8 cellular contexts compared by ENCODE assay signal in the genomic region with DNA sequence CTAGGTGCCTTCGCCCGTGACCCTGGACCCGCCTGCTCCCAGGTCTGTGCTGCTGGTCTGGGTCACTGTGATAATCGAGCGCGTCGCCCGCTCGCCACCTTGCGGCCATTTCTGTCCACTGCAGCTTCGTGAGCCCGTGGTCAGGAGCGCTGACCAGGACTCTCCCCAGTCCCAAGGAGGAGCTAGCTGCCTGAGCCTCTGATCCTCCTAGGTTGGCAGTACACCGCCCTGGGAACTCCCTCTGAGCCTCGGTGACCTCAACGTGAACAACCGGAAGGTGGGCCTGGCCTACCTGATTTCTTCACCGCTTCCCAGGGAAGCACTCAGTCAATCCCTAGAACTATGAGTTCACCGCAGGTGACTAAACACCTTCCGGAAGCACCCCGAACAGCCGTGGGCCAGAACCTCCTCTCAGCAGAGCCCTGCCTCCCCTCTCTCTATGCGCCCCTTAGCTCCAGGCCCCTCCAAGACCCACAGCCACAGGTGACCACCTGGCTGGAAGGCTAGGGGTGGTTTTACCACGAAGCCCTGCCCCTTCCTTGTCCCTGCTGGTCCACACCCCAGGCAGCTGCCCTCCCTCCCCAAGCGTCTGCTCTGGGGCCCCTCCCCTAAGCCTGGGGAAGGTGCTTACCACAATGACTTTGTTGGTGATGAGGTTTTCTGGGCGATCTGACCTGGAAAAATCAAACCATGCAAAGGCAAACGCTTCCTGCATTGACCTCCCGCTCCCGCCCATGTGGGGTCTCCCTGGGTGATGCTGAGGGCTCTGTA. TPM values are rescaled to one million over a fixed set of nuclear protein-coding genes. Genes with fewer than 3 reads are reported as not detected.
A peak's percentile ranks its signal among the peaks of the same experiment; 100 is the strongest.
DNase-seq lines count a peak whose midpoint lies in the region; ATAC-seq, FAIRE-seq and TF ChIP-seq lines count a peak whose summit lies in the region.

No MANE protein-coding gene starts in this region.

- TF ChIP-seq EP300 in upper lobe of left lung (IDR thresholded peaks at IDR 0.05): no peak

- peaks cover 9% of the 10 kb centered on the region for H3K27me3 Mint-ChIP-seq in activated T-helper 2 cell treated with anti-CD3 and anti-CD28 coated beads, Interferon-gamma antibody, Interleukin-2, Interleukin-4, amounts not matched to agents 10 μg/mL and 5 μg/mL and 100 μg/mL, durations not matched to agents 14 hours and 24 hours and 36 hours (ENCODE audit: low read depth)
- peaks cover 9% of the 10 kb centered on the region for H3K27me3 Mint-ChIP-seq in neural progenitor cell (ENCODE audit: insufficient read depth, low read depth)

- no peaks in the 10 kb centered on the region for H3K9me3 Mint-ChIP-seq in activated T-helper 2 cell treated with anti-CD3 and anti-CD28 coated beads, Interferon-gamma antibody, Interleukin-2, Interleukin-4, amounts not matched to agents 10 μg/mL and 5 μg/mL and 100 μg/mL, durations not matched to agents 14 hours and 24 hours and 36 hours
- no peaks in the 10 kb centered on the region for H3K9me3 Mint-ChIP-seq in neural progenitor cell

- CTCF ChIA-PET in PC-3 (lab: Charles Lee): interaction anchor here (0.5 to 1.5 kb wide), 15 partner anchors 9 to 499 kb away, joined by 3 to 19 read pairs (median 3); a partner anchor contains a TSS

- peak; percentile 83 for FAIRE-seq in GM18507 (lab: Jason Lieb, UNC)

- H3K4me3 Mint-ChIP-seq in activated T-helper 2 cell treated with anti-CD3 and anti-CD28 coated beads, Interferon-gamma antibody, Interleukin-2, Interleukin-4, amounts not matched to agents 10 μg/mL and 5 μg/mL and 100 μg/mL, durations not matched to agents 14 hours and 24 hours and 36 hours (ENCODE audit: low read depth): no peak overlapping the region
- no peak overlapping the region for H3K4me3 Mint-ChIP-seq in neural progenitor cell

- H3K4me3 ChIP-seq in PC-3 (ENCODE audit: low read length) (peak overlapping the region; percentile 46), fibroblast of villous mesenchyme (ENCODE audit: low read depth, low read length) (no peak overlapping the region), neural progenitor cell (no peak overlapping the region), upper lobe of left lung (no peak overlapping the region)

- H3K4me1 Mint-ChIP-seq in activated T-helper 2 cell treated with anti-CD3 and anti-CD28 coated beads, Interferon-gamma antibody, Interleukin-2, Interleukin-4, amounts not matched to agents 10 μg/mL and 5 μg/mL and 100 μg/mL, durations not matched to agents 14 hours and 24 hours and 36 hours (ENCODE audit: low read depth): peaks cover 2% of the 10 kb centered on the region
- H3K4me1 Mint-ChIP-seq in neural progenitor cell: peaks cover 20% of the 10 kb centered on the region

- H3F3A ChIP-seq in PC-3 (ENCODE audit: low read length, unreplicated experiment) (no peaks in the 10 kb centered on the region), neural progenitor cell (ENCODE audit: low read depth) (no peaks in the 10 kb centered on the region)

- DNase-seq in AG08396 (ENCODE audit: low spot score) (peak; percentile 86), GM18507 (ENCODE audit: extremely low spot score, insufficient read length, low read depth) (peak; percentile 53), PC-3 (peak; percentile 95), fibroblast of villous mesenchyme (ENCODE audit: low read depth) (peak; percentile 46), neural progenitor cell (ENCODE audit: low spot score) (peak; percentile 76), upper lobe of left lung (peak; percentile 85 to 93), NCI-H2029 treated with DMSO at 0.1 percent for 48 hours (lab: John Stamatoyannopoulos, UW) (no peak)
- DNase-seq in activated T-helper 2 cell treated with anti-CD3 and anti-CD28 coated beads, Interferon-gamma antibody, Interleukin-2, Interleukin-4, amounts not matched to agents 10 μg/mL and 5 μg/mL and 100 μg/mL, durations not matched to agents 14 hours and 24 hours and 36 hours (ENCODE audit: low spot score): peak; percentile 24

- ATAC-seq in PC-3 (peak; percentile 91), upper lobe of left lung (ENCODE audit: low FRiP score in 2 of 2) (peak; percentile 90)

- peak in 1 of 4 donors; percentile 15 for TF ChIP-seq POLR2A in upper lobe of left lung (IDR thresholded peaks at IDR 0.05)

- H3K79me2 ChIP-seq in PC-3 (ENCODE audit: low read length) (no peaks in the 10 kb centered on the region), neural progenitor cell (ENCODE audit: low read depth) (no peaks in the 10 kb centered on the region)

- TSS peak; percentile 20 for BruUV-seq in PC-3 (replicated peaks; lab: Mats Ljungman, UMichigan)

- H3K27ac ChIP-seq in PC-3 (ENCODE audit: low read length) (peak overlapping the region; percentile 89), neural progenitor cell (no peak overlapping the region), upper lobe of left lung (peak overlapping the region in 2 of 4 donors; percentile 35)

- 22 to 24% methylated on average over 19 to 23 of the region's 29 CpGs for WGBS in upper lobe of left lung, 2 donors

- H3K9me2 ChIP-seq in PC-3 (replicated peaks; ENCODE audit: low read length): no peaks in the 10 kb centered on the region

- H3K4me2 ChIP-seq in PC-3 (ENCODE audit: low read length): peak overlapping the region; percentile 71
- H3K4me2 ChIP-seq in neural progenitor cell: no peak overlapping the region

- intact Hi-C loops in PC-3 (cut with micrococcal nuclease): loop anchor here (1.0 kb wide), 2 partner anchors 18 to 51 kb away; no protein-coding TSS in a partner anchor
- intact Hi-C loops in activated T-helper 2 cell treated with anti-CD3 and anti-CD28 coated beads, Interferon-gamma antibody, Interleukin-2, Interleukin-4, amounts not matched to agents 10 μg/mL and 5 μg/mL and 100 μg/mL, durations not matched to agents 14 hours and 24 hours and 36 hours (cut with micrococcal nuclease): loop anchor here (1.0 kb wide), 1 partner anchor 95 kb away; no protein-coding TSS in a partner anchor

- H3K9me3 ChIP-seq in PC-3 (ENCODE audit: low read length) (no peaks in the 10 kb centered on the region), neural progenitor cell (ENCODE audit: low read depth) (no peaks in the 10 kb centered on the region), upper lobe of left lung (no peaks in the 10 kb centered on the region)

- POLR2A ChIA-PET in PC-3 (lab: Charles Lee; ENCODE audit: unreplicated experiment): interaction anchor here (0.6 kb wide), 1 partner anchor 11 kb away, joined by 3 read pairs; no protein-coding TSS in a partner anchor

- H4K20me1 ChIP-seq in PC-3 (ENCODE audit: low read length) (no peaks in the 10 kb centered on the region), neural progenitor cell (ENCODE audit: low read depth) (no peaks in the 10 kb centered on the region)

- H3K27ac Mint-ChIP-seq in activated T-helper 2 cell treated with anti-CD3 and anti-CD28 coated beads, Interferon-gamma antibody, Interleukin-2, Interleukin-4, amounts not matched to agents 10 μg/mL and 5 μg/mL and 100 μg/mL, durations not matched to agents 14 hours and 24 hours and 36 hours: no peak overlapping the region
- no peak overlapping the region for H3K27ac Mint-ChIP-seq in neural progenitor cell

- peak overlapping the region; percentile 66 for H2AFZ ChIP-seq in PC-3 (ENCODE audit: low read length)
- H2AFZ ChIP-seq in neural progenitor cell (replicated peaks): no peak overlapping the region

- TF ChIP-seq CTCF in PC-3 (conservative IDR thresholded peaks at IDR 0.05; ENCODE audit: low read depth, low read length) (peak; percentile 95), fibroblast of villous mesenchyme (IDR thresholded peaks at IDR 0.05; ENCODE audit: insufficient read depth, low read depth, low read length) (peak; percentile 87), neural progenitor cell (IDR thresholded peaks at IDR 0.05) (peak; percentile 86), upper lobe of left lung (IDR thresholded peaks at IDR 0.05) (peak; percentile 90 to 95 (median 94))

- H3K36me3 ChIP-seq in PC-3 (ENCODE audit: low read depth, low read length): no peaks in the 10 kb centered on the region
- H3K36me3 ChIP-seq in neural progenitor cell: no peaks in the 10 kb centered on the region
- no peaks in the 10 kb centered on the region for H3K36me3 ChIP-seq in upper lobe of left lung

- H3K36me3 Mint-ChIP-seq in activated T-helper 2 cell treated with anti-CD3 and anti-CD28 coated beads, Interferon-gamma antibody, Interleukin-2, Interleukin-4, amounts not matched to agents 10 μg/mL and 5 μg/mL and 100 μg/mL, durations not matched to agents 14 hours and 24 hours and 36 hours (ENCODE audit: low read depth): no peaks in the 10 kb centered on the region
- no peaks in the 10 kb centered on the region for H3K36me3 Mint-ChIP-seq in neural progenitor cell

- H3K27me3 ChIP-seq in PC-3 (ENCODE audit: low read length): no peaks in the 10 kb centered on the region
- H3K27me3 ChIP-seq in neural progenitor cell: peaks cover 4% of the 10 kb centered on the region
- no peaks in the 10 kb centered on the region for H3K27me3 ChIP-seq in upper lobe of left lung

- H3K4me1 ChIP-seq in PC-3 (ENCODE audit: insufficient read depth, low read length): peaks cover 32% of the 10 kb centered on the region
- H3K4me1 ChIP-seq in neural progenitor cell: peaks cover 18% of the 10 kb centered on the region
- peaks cover 4 to 13% (median 10%) of the 10 kb centered on the region in 4 donors for H3K4me1 ChIP-seq in upper lobe of left lung

- H3K9ac ChIP-seq in PC-3 (ENCODE audit: low read length) (peak overlapping the region; percentile 65), neural progenitor cell (no peak overlapping the region)

RNA-seq across cellular contexts. Expression of a gene that starts 9.7 kb away (rescaled TPM):
- total RNA-seq in PC-3 (2014; rRNA removed): 0.17 and 0.55 TPM in 2 replicates
- not detected in 2 replicates for total RNA-seq in activated T-helper 2 cell treated with anti-CD3 and anti-CD28 coated beads, Interferon-gamma antibody, Interleukin-2, Interleukin-4, amounts not matched to agents 10 μg/mL and 5 μg/mL and 100 μg/mL, durations not matched to agents 14 hours and 24 hours and 36 hours
- not detected in 2 replicates for total RNA-seq in fibroblast of villous mesenchyme
- total RNA-seq in neural progenitor cell (ENCODE audit: low replicate concordance): not detected in 2 replicates
- total RNA-seq in upper lobe of left lung: not detected
